27 cellular contexts compared by ENCODE assay signal in the genomic region with DNA sequence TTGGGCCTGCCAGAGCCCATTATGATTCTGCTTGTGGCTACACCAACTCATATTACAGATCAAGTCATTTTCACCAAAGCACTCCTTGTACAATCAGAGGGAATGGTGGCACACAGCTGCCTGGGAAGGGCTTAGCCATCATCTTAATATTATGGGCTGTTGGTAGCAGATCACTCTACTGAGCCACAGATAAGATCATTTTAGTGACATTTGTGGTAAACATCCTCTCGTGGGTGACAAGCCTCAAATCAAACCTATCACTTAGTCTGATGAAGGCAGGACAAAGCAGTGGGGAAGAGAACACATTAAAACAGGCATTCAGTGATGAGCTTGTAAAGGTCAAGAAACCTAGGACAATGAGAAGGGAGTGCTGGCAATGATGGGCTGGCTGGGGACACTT.
DNase-seq lines count a peak whose midpoint lies in the region; ATAC-seq, FAIRE-seq and TF ChIP-seq lines count a peak whose summit lies in the region.
"Had no signal": no experiment of that assay in that cellular context is flagged by ENCODE, and none has a peak within 500 bp of the region (broad histone marks: within the 10 kb centered on the region; RNA-seq: fewer than 3 reads in every experiment).

No MANE protein-coding gene starts in this region.

- H3K4me1 ChIP-seq in sigmoid colon: no peaks in the 10 kb centered on the region
- H3K4me1 ChIP-seq: BE2C had no signal

- TF ChIP-seq RAD21 in neural cell (conservative IDR thresholded peaks at IDR 0.05): no peak

- H3K36me3 ChIP-seq in bronchial epithelial cell (ENCODE audit: control insufficient read depth, insufficient read depth, low read length): no peaks in the 10 kb centered on the region
- H3K36me3 ChIP-seq in neural cell (ENCODE audit: insufficient read depth, low read length): no peaks in the 10 kb centered on the region
- H3K36me3 ChIP-seq in sigmoid colon: no peaks in the 10 kb centered on the region
- H3K36me3 ChIP-seq: BE2C, BLaER1 had no signal

- H3K36me3 Mint-ChIP-seq in immature natural killer cell (peaks cover 0 to 4% (median 0%) of the 10 kb centered on the region in 3 donors), natural killer cell (no peaks in the 10 kb centered on the region)
- H3K36me3 Mint-ChIP-seq: CD4-positive, alpha-beta memory T cell; CD4-positive, CD25-positive, alpha-beta regulatory T cell; CD8-positive, alpha-beta memory T cell had no signal

- FAIRE-seq in bronchial epithelial cell (lab: Jason Lieb, UNC): peak; percentile 43
- FAIRE-seq: A204.1, G401.6, GM12891, GM19239 had no signal

- H3K27me3 Mint-ChIP-seq in immature natural killer cell (ENCODE audit: low read depth in 3 of 3): peaks cover 17 to 35% (median 18%) of the 10 kb centered on the region in 3 donors
- H3K27me3 Mint-ChIP-seq in natural killer cell (ENCODE audit: low read depth in 2 of 2): peaks cover 45 to 59% of the 10 kb centered on the region in 2 donors
- H3K27me3 Mint-ChIP-seq in stimulated activated naive CD8-positive, alpha-beta T cell treated with anti-CD3 and anti-CD28 coated beads, Interleukin-15, amount 100 ng/mL, for 72 hours: peaks cover 6% of the 10 kb centered on the region
- H3K27me3 Mint-ChIP-seq: CD4-positive, CD25-positive, alpha-beta regulatory T cell had no signal

- no peaks in the 10 kb centered on the region for H4K20me1 ChIP-seq in neural cell (ENCODE audit: insufficient read depth)
- H4K20me1 ChIP-seq: BLaER1 had no signal

- no peak overlapping the region for H2AFZ ChIP-seq in neural cell (ENCODE audit: low read depth, low read length)

- no peak for TF ChIP-seq CTCF in bronchial epithelial cell (IDR thresholded peaks at IDR 0.05; ENCODE audit: insufficient read depth, low read length, severe bottlenecking)
- no peak for TF ChIP-seq CTCF in natural killer cell (IDR thresholded peaks at IDR 0.05)
- no peak for TF ChIP-seq CTCF in neural cell (IDR thresholded peaks at IDR 0.05; ENCODE audit: poor library complexity, severe bottlenecking)
- no peak for TF ChIP-seq CTCF in sigmoid colon (IDR thresholded peaks at IDR 0.05)

- H3K27me3 ChIP-seq in bronchial epithelial cell (ENCODE audit: control insufficient read depth, insufficient read depth, low read length) (no peaks in the 10 kb centered on the region), neural cell (ENCODE audit: insufficient read depth, low read depth, low read length) (no peaks in the 10 kb centered on the region), sigmoid colon (peaks cover 0 to 5% (median 0%) of the 10 kb centered on the region in 3 donors)
- H3K27me3 ChIP-seq: BE2C, BLaER1 had no signal

- H3K9me3 ChIP-seq in neural cell (ENCODE audit: low read length): no peaks in the 10 kb centered on the region
- H3K9me3 ChIP-seq in sigmoid colon: no peaks in the 10 kb centered on the region
- H3K9me3 ChIP-seq: BE2C, BLaER1 had no signal

- H3K27ac Mint-ChIP-seq in immature natural killer cell (peak overlapping the region in 1 of 6 donors; percentile 46), natural killer cell (peak overlapping the region in 1 of 2 donors; percentile 66)
- H3K27ac Mint-ChIP-seq in stimulated activated naive CD8-positive, alpha-beta T cell treated with anti-CD3 and anti-CD28 coated beads, Interleukin-15, amount 100 ng/mL, for 72 hours: no peak overlapping the region
- H3K27ac Mint-ChIP-seq: CD4-positive, alpha-beta memory T cell; CD4-positive, CD25-positive, alpha-beta regulatory T cell; CD8-positive, alpha-beta memory T cell had no signal

- H3K9ac ChIP-seq in neural cell (ENCODE audit: low read length): no peak overlapping the region
- H3K9ac ChIP-seq: BLaER1 had no signal

- no peak for DNase-seq in bronchial epithelial cell (ENCODE audit: low read depth)
- DNase-seq in immature natural killer cell: peak; percentile 26 to 54 (median 49)
- DNase-seq in natural killer cell: no peak
- DNase-seq in activated gamma-delta T cell treated with Interleukin-2 at 50 U/mL for 16 hours: no peak
- no peak for DNase-seq in sigmoid colon
- DNase-seq in stimulated activated naive CD8-positive, alpha-beta T cell treated with anti-CD3 and anti-CD28 coated beads, Interleukin-15, amount 100 ng/mL, for 72 hours: no peak
- DNase-seq: 8988T; ACHN; BE2C; C1 segment of cervical spinal cord; CD4-positive, alpha-beta memory T cell; CD4-positive, CD25-positive, alpha-beta regulatory T cell; CD8-positive, alpha-beta memory T cell; COR-L47; DMS 273 treated with DMSO at 0.1 percent for 48 hours; DMS153; DMS53; DMS79; GF-D8 had no signal

- no peaks in the 10 kb centered on the region for H3K9me2 ChIP-seq in neural cell (ENCODE audit: insufficient read depth, low read length)

- no peaks in the 10 kb centered on the region for H3K9me3 Mint-ChIP-seq in immature natural killer cell
- no peaks in the 10 kb centered on the region for H3K9me3 Mint-ChIP-seq in natural killer cell
- H3K9me3 Mint-ChIP-seq in stimulated activated naive CD8-positive, alpha-beta T cell treated with anti-CD3 and anti-CD28 coated beads, Interleukin-15, amount 100 ng/mL, for 72 hours: peaks cover 0 to 6% of the 10 kb centered on the region in 2 donors

- H3K79me2 ChIP-seq in neural cell (replicated peaks; ENCODE audit: insufficient read depth, low read length): no peaks in the 10 kb centered on the region

- intact Hi-C loops in natural killer cell (cut with micrococcal nuclease): no loop called here
- intact Hi-C loops in sigmoid colon (cut with DNase I): no loop called here

- TF ChIP-seq EP300 in neural cell (conservative IDR thresholded peaks at IDR 0.05; ENCODE audit: poor library complexity, severe bottlenecking) (peak; percentile 28), sigmoid colon (IDR thresholded peaks at IDR 0.05) (no peak)

- WGBS in sigmoid colon, 2 donors: 17 to 20% methylated on average over 1 of the region's 1 CpG

- H3K4me2 ChIP-seq in neural cell (ENCODE audit: low read length): no peak overlapping the region
- H3K4me2 ChIP-seq: BLaER1 had no signal

- H3K4me3 ChIP-seq in bronchial epithelial cell (ENCODE audit: low read depth, low read length): no peak overlapping the region
- no peak overlapping the region for H3K4me3 ChIP-seq in neural cell (ENCODE audit: low read length)
- H3K4me3 ChIP-seq in sigmoid colon: no peak overlapping the region
- H3K4me3 ChIP-seq: BLaER1 had no signal

- H3K4me3 Mint-ChIP-seq in immature natural killer cell (peak overlapping the region in 4 of 5 donors; percentile 3 to 53 (median 32)), natural killer cell (no peak overlapping the region)
- no peak overlapping the region for H3K4me3 Mint-ChIP-seq in stimulated activated naive CD8-positive, alpha-beta T cell treated with anti-CD3 and anti-CD28 coated beads, Interleukin-15, amount 100 ng/mL, for 72 hours
- H3K4me3 Mint-ChIP-seq: CD14-positive monocyte; CD4-positive, alpha-beta memory T cell; CD4-positive, CD25-positive, alpha-beta regulatory T cell had no signal

- H3K4me1 Mint-ChIP-seq in immature natural killer cell (peaks cover 15% of the 10 kb centered on the region in 2 donors), natural killer cell (peaks cover 14 to 18% of the 10 kb centered on the region in 2 donors)
- H3K4me1 Mint-ChIP-seq in stimulated activated naive CD8-positive, alpha-beta T cell treated with anti-CD3 and anti-CD28 coated beads, Interleukin-15, amount 100 ng/mL, for 72 hours: no peaks in the 10 kb centered on the region
- H3K4me1 Mint-ChIP-seq: CD4-positive, alpha-beta memory T cell; CD4-positive, CD25-positive, alpha-beta regulatory T cell had no signal

- no peaks in the 10 kb centered on the region for H3F3A ChIP-seq in neural cell (ENCODE audit: insufficient read depth, low read length, poor library complexity, severe bottlenecking)

- no peak for TF ChIP-seq POLR2A in sigmoid colon (IDR thresholded peaks at IDR 0.05)

- H3K27ac ChIP-seq in neural cell (ENCODE audit: low read length) (no peak overlapping the region), sigmoid colon (no peak overlapping the region)
- H3K27ac ChIP-seq: BLaER1 had no signal

- ATAC-seq in natural killer cell (peak; percentile 44 to 86 (median 46)), HG03565 (IDR thresholded peaks at IDR 0.05; ENCODE audit: unreplicated experiment) (no peak)
- ATAC-seq in stimulated activated naive CD8-positive, alpha-beta T cell treated with anti-CD3 and anti-CD28 coated beads, Interleukin-15, amount 100 ng/mL, for 72 hours: no peak

TF ChIP-seq in neural cell, 6 proteins besides CTCF, POLR2A, EP300 and RAD21:
- TF ChIP-seq POLR2AphosphoS5 (IDR thresholded peaks at IDR 0.05) (peak; percentile 25), EZH2 (IDR thresholded peaks at IDR 0.05; ENCODE audit: borderline replicate concordance, insufficient read depth, low read length, poor library complexity, severe bottlenecking) (no peak)

Comparison
In these comparisons a context has a peak if more than half of its experiments do, and no peak if none do; other contexts are left out.
1. DNase-seq: peak in immature natural killer cell (3 of 3); none in bronchial epithelial cell (single experiment), natural killer cell (single experiment), activated gamma-delta T cell treated with Interleukin-2 at 50 U/mL for 16 hours (single experiment), sigmoid colon (single experiment) and stimulated activated naive CD8-positive, alpha-beta T cell treated with anti-CD3 and anti-CD28 coated beads, Interleukin-15, amount 100 ng/mL, for 72 hours (0 of 2).
2. H3K4me3 Mint-ChIP-seq: peak in immature natural killer cell (4 of 5); none in natural killer cell (single experiment) and stimulated activated naive CD8-positive, alpha-beta T cell treated with anti-CD3 and anti-CD28 coated beads, Interleukin-15, amount 100 ng/mL, for 72 hours (0 of 2).
3. ATAC-seq: peak in natural killer cell (3 of 3); none in HG03565 (single experiment) and stimulated activated naive CD8-positive, alpha-beta T cell treated with anti-CD3 and anti-CD28 coated beads, Interleukin-15, amount 100 ng/mL, for 72 hours (single experiment).